1 cellular context compared by ENCODE assay signal in the genomic region with DNA sequence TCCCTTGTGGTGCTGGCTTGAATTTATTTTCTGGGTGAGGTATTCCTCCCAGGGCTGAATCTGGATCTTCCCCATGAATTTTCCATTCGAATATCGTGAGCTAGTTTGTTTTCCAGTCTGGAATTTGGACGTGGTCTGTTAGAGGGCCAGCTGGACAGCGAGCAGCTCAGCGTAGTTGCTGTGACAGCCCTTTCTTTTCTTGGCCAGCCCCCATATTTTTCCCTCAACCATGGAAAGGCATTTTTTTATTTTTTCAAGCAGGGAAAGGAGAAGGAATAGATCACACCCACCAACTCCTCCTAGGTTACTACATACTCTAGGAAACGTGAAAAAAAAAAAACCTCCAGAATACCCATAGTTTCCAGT.
TF ChIP-seq lines count a peak whose summit lies in the region.

No MANE protein-coding gene starts in this region.

TF ChIP-seq in neural cell, 6 proteins besides CTCF, POLR2A, EP300 and RAD21:
- TF ChIP-seq, protein P1, sequence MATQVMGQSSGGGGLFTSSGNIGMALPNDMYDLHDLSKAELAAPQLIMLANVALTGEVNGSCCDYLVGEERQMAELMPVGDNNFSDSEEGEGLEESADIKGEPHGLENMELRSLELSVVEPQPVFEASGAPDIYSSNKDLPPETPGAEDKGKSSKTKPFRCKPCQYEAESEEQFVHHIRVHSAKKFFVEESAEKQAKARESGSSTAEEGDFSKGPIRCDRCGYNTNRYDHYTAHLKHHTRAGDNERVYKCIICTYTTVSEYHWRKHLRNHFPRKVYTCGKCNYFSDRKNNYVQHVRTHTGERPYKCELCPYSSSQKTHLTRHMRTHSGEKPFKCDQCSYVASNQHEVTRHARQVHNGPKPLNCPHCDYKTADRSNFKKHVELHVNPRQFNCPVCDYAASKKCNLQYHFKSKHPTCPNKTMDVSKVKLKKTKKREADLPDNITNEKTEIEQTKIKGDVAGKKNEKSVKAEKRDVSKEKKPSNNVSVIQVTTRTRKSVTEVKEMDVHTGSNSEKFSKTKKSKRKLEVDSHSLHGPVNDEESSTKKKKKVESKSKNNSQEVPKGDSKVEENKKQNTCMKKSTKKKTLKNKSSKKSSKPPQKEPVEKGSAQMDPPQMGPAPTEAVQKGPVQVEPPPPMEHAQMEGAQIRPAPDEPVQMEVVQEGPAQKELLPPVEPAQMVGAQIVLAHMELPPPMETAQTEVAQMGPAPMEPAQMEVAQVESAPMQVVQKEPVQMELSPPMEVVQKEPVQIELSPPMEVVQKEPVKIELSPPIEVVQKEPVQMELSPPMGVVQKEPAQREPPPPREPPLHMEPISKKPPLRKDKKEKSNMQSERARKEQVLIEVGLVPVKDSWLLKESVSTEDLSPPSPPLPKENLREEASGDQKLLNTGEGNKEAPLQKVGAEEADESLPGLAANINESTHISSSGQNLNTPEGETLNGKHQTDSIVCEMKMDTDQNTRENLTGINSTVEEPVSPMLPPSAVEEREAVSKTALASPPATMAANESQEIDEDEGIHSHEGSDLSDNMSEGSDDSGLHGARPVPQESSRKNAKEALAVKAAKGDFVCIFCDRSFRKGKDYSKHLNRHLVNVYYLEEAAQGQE (IDR thresholded peaks at IDR 0.05; ENCODE audit: borderline replicate concordance), result no peak
- TF ChIP-seq MXI1 (conservative IDR thresholded peaks at IDR 0.05; ENCODE audit: poor library complexity, severe bottlenecking) (no peak), EZH2 (IDR thresholded peaks at IDR 0.05; ENCODE audit: borderline replicate concordance, insufficient read depth, low read length, poor library complexity, severe bottlenecking) (no peak), TAF1 (IDR thresholded peaks at IDR 0.05; ENCODE audit: low read depth) (no peak), SMC3 (conservative IDR thresholded peaks at IDR 0.05; ENCODE audit: poor library complexity) (no peak), POLR2AphosphoS5 (IDR thresholded peaks at IDR 0.05) (no peak)
TF ChIP-seq in neural cell: peak in this region for 0.
